8 cellular contexts compared by ENCODE assay signal in the genomic region with DNA sequence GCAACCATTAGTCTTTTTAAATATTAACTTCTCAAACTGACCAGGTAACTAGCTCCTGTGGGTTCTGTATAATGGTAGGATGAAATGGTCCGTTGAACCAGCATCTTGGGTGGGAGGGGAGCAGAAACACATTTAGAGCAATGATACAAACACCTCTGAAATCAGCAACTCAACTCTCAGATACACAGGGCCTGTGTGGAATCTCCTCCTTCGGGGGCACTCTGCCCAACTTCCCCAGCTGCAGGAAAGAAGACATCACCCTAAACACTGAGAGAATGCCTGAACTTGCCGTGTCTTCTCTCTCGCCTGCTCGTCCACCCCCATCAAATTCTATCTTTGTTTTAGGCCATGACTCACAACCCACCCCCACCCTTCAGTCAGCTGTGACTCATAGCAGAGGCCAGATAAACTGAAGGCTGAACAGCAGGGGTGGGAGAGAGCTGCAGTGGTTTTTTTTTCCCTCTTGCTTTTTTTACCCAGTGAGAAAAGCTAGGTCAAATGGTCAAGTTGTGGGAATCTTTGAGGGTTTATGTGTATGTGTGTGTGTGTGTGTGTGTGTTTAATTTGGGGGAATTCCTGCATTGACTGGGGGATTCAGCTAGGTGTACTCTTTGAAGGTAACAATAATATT.
DNase-seq lines count a peak whose midpoint lies in the region; ATAC-seq and TF ChIP-seq lines count a peak whose summit lies in the region.

No MANE protein-coding gene starts in this region.

- H3K36me3 Mint-ChIP-seq in neural crest cell (ENCODE audit: low read depth): no peaks in the 10 kb centered on the region

- peaks cover 60% of the 10 kb centered on the region for H3K4me1 Mint-ChIP-seq in neural crest cell

- peak overlapping the region; percentile 32 for H3K4me3 Mint-ChIP-seq in neural crest cell

- ATAC-seq in HG02885 (IDR thresholded peaks at IDR 0.05; ENCODE audit: poor library complexity, unreplicated experiment) (peak; percentile 65), esophagus mucosa (peak; percentile 81), GM21528 (IDR thresholded peaks at IDR 0.05; ENCODE audit: low FRiP score, unreplicated experiment) (no peak)

- in situ Hi-C loops in GM13976 (cut with MboI; ENCODE audit: low sequenced_read_pairs, unreplicated experiment): loop anchor here (25.0 kb wide), 1 partner anchor 705 kb away; no protein-coding TSS in a partner anchor

- TF ChIP-seq CTCF in GM13976 (IDR thresholded peaks at IDR 0.05; ENCODE audit: borderline replicate concordance, control extremely low read depth, extremely low read depth, insufficient read depth, missing control alignments) (no peak), neural crest cell (conservative IDR thresholded peaks at IDR 0.05) (no peak)

- no peaks in the 10 kb centered on the region for H3K9me3 Mint-ChIP-seq in neural crest cell

- no peaks in the 10 kb centered on the region for H3K27me3 Mint-ChIP-seq in neural crest cell (ENCODE audit: low read depth)

- DNase-seq in GM13976 (ENCODE audit: low spot score) (peak; percentile 70), OCI-M1 (lab: John Stamatoyannopoulos, UW) (peak; percentile 84), neural crest cell (ENCODE audit: low read depth, low spot score) (no peak), NCI-H1694 (lab: John Stamatoyannopoulos, UW) (no peak), AML-193 (lab: John Stamatoyannopoulos, UW) (no peak)

- H3K27ac Mint-ChIP-seq in neural crest cell (ENCODE audit: unreplicated experiment): peak overlapping the region; percentile 88

Comparison
In these comparisons a context has a peak if more than half of its experiments do, and no peak if none do; other contexts are left out.
1. DNase-seq: peak in GM13976 (single experiment) and OCI-M1 (single experiment); none in neural crest cell (single experiment), NCI-H1694 (single experiment) and AML-193 (0 of 2).